In the genomic region with DNA sequence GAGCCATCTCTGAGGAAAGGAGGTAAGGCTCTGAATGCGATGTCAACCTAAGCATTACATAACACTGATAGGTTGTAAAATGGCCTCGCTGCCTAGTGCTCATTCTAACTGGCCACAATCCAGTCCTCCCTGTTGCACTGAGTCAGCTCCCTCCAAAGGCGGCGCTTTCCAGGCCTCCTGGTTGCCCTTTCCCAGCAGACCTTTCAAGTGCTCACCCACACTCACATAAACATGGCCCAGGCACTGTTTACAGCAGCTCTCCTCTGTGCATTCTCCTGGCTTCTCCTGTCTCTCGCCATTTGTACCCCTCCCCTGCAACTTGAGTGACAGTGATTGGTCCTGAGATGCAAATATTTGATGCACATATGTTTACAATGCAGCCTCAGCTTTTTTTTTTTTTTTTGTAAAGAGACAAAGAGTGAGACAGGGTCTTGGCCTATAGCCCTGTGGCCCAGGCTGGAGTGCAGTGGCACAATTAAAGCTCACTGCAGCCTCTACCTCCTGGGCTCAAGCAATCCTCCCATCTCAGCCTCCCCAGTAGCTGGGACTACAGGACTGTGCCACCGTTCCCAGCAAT, we compare ENCODE assay signal across 1 cellular context.
A peak's percentile ranks its signal among the peaks of the same experiment; 100 is the strongest.
TF ChIP-seq lines count a peak whose summit lies in the region.

No MANE protein-coding gene starts in this region.

TF ChIP-seq in HepG2, 621 proteins besides CTCF, POLR2A, EP300 and RAD21 (continued from another document and continues in another):
- no peak for TF ChIP-seq ZNF101 (CRISPR knock-in tag; IDR thresholded peaks at IDR 0.05; ENCODE audit: borderline replicate concordance, low read depth)
- TF ChIP-seq, protein P1, sequence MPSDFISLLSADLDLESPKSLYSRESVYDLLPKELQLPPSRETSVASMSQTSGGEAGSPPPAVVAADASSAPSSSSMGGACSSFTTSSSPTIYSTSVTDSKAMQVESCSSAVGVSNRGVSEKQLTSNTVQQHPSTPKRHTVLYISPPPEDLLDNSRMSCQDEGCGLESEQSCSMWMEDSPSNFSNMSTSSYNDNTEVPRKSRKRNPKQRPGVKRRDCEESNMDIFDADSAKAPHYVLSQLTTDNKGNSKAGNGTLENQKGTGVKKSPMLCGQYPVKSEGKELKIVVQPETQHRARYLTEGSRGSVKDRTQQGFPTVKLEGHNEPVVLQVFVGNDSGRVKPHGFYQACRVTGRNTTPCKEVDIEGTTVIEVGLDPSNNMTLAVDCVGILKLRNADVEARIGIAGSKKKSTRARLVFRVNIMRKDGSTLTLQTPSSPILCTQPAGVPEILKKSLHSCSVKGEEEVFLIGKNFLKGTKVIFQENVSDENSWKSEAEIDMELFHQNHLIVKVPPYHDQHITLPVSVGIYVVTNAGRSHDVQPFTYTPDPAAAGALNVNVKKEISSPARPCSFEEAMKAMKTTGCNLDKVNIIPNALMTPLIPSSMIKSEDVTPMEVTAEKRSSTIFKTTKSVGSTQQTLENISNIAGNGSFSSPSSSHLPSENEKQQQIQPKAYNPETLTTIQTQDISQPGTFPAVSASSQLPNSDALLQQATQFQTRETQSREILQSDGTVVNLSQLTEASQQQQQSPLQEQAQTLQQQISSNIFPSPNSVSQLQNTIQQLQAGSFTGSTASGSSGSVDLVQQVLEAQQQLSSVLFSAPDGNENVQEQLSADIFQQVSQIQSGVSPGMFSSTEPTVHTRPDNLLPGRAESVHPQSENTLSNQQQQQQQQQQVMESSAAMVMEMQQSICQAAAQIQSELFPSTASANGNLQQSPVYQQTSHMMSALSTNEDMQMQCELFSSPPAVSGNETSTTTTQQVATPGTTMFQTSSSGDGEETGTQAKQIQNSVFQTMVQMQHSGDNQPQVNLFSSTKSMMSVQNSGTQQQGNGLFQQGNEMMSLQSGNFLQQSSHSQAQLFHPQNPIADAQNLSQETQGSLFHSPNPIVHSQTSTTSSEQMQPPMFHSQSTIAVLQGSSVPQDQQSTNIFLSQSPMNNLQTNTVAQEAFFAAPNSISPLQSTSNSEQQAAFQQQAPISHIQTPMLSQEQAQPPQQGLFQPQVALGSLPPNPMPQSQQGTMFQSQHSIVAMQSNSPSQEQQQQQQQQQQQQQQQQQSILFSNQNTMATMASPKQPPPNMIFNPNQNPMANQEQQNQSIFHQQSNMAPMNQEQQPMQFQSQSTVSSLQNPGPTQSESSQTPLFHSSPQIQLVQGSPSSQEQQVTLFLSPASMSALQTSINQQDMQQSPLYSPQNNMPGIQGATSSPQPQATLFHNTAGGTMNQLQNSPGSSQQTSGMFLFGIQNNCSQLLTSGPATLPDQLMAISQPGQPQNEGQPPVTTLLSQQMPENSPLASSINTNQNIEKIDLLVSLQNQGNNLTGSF (CRISPR knock-in tag; IDR thresholded peaks at IDR 0.05): no peak
- TF ChIP-seq SMAD1 (CRISPR knock-in tag; IDR thresholded peaks at IDR 0.05; ENCODE audit: borderline replicate concordance, low read depth): 0 out of 2 replicates have a peak, but pooled peaks have one; percentile 47
- no peak; the same call in 1 of the 2 replicates for TF ChIP-seq ZSCAN29 (CRISPR knock-in tag; conservative IDR thresholded peaks at IDR 0.05)
- TF ChIP-seq, protein P2, sequence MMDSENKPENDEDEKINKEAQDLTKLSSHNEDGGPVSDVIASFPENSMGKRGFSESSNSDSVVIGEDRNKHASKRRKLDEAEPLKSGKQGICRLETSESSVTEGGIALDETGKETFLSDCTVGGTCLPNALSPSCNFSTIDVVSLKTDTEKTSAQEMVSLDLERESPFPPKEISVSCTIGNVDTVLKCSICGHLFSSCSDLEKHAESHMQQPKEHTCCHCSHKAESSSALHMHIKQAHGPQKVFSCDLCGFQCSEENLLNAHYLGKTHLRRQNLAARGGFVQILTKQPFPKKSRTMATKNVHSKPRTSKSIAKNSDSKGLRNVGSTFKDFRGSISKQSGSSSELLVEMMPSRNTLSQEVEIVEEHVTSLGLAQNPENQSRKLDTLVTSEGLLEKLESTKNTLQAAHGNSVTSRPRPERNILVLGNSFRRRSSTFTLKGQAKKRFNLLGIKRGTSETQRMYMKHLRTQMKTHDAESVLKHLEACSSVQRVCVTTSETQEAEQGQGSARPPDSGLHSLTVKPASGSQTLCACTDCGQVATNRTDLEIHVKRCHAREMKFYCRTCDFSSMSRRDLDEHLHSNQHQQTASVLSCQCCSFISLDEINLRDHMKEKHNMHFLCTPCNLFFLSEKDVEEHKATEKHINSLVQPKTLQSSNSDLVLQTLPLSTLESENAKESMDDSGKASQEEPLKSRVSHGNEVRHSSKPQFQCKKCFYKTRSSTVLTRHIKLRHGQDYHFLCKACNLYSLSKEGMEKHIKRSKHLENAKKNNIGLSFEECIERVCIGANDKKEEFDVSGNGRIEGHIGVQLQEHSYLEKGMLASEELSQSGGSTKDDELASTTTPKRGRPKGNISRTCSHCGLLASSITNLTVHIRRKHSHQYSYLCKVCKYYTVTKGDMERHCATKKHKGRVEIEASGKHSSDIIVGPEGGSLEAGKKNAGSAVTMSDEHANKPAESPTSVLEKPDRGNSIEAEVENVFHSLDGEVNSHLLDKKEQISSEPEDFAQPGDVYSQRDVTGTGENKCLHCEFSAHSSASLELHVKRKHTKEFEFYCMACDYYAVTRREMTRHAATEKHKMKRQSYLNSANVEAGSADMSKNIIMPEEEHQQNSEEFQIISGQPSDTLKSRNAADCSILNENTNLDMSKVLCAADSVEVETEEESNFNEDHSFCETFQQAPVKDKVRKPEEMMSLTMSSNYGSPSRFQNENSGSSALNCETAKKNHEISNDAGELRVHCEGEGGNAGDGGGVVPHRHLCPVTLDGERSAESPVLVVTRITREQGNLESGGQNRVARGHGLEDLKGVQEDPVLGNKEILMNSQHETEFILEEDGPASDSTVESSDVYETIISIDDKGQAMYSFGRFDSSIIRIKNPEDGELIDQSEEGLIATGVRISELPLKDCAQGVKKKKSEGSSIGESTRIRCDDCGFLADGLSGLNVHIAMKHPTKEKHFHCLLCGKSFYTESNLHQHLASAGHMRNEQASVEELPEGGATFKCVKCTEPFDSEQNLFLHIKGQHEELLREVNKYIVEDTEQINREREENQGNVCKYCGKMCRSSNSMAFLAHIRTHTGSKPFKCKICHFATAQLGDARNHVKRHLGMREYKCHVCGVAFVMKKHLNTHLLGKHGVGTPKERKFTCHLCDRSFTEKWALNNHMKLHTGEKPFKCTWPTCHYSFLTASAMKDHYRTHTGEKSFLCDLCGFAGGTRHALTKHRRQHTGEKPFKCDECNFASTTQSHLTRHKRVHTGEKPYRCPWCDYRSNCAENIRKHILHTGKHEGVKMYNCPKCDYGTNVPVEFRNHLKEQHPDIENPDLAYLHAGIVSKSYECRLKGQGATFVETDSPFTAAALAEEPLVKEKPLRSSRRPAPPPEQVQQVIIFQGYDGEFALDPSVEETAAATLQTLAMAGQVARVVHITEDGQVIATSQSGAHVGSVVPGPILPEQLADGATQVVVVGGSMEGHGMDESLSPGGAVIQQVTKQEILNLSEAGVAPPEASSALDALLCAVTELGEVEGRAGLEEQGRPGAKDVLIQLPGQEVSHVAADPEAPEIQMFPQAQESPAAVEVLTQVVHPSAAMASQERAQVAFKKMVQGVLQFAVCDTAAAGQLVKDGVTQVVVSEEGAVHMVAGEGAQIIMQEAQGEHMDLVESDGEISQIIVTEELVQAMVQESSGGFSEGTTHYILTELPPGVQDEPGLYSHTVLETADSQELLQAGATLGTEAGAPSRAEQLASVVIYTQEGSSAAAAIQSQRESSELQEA (CRISPR knock-in tag; IDR thresholded peaks at IDR 0.05; ENCODE audit: not compliant biosample characterization): peak; percentile 67
- TF ChIP-seq AGO1 (IDR thresholded peaks at IDR 0.05; ENCODE audit: low read depth, low read length, poor library complexity, severe bottlenecking): no peak
- no peak for TF ChIP-seq THYN1 (CRISPR knock-in tag; IDR thresholded peaks at IDR 0.05; ENCODE audit: borderline replicate concordance, low read depth)
- peak; percentile 56; the same call in 1 of the 2 replicates for TF ChIP-seq POGZ (CRISPR knock-in tag; IDR thresholded peaks at IDR 0.05)
- TF ChIP-seq YEATS2 (CRISPR knock-in tag; IDR thresholded peaks at IDR 0.05; ENCODE audit: borderline replicate concordance): peak; percentile 56; the same call in 1 of the 2 replicates
- TF ChIP-seq, protein P3, sequence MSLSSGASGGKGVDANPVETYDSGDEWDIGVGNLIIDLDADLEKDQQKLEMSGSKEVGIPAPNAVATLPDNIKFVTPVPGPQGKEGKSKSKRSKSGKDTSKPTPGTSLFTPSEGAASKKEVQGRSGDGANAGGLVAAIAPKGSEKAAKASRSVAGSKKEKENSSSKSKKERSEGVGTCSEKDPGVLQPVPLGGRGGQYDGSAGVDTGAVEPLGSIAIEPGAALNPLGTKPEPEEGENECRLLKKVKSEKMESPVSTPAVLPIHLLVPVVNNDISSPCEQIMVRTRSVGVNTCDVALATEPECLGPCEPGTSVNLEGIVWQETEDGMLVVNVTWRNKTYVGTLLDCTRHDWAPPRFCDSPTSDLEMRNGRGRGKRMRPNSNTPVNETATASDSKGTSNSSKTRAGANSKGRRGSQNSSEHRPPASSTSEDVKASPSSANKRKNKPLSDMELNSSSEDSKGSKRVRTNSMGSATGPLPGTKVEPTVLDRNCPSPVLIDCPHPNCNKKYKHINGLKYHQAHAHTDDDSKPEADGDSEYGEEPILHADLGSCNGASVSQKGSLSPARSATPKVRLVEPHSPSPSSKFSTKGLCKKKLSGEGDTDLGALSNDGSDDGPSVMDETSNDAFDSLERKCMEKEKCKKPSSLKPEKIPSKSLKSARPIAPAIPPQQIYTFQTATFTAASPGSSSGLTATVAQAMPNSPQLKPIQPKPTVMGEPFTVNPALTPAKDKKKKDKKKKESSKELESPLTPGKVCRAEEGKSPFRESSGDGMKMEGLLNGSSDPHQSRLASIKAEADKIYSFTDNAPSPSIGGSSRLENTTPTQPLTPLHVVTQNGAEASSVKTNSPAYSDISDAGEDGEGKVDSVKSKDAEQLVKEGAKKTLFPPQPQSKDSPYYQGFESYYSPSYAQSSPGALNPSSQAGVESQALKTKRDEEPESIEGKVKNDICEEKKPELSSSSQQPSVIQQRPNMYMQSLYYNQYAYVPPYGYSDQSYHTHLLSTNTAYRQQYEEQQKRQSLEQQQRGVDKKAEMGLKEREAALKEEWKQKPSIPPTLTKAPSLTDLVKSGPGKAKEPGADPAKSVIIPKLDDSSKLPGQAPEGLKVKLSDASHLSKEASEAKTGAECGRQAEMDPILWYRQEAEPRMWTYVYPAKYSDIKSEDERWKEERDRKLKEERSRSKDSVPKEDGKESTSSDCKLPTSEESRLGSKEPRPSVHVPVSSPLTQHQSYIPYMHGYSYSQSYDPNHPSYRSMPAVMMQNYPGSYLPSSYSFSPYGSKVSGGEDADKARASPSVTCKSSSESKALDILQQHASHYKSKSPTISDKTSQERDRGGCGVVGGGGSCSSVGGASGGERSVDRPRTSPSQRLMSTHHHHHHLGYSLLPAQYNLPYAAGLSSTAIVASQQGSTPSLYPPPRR (CRISPR knock-in tag; IDR thresholded peaks at IDR 0.05; ENCODE audit: borderline replicate concordance): peak; percentile 14; the same call in 1 of the 2 replicates
- TF ChIP-seq ZNF672 (CRISPR knock-in tag; IDR thresholded peaks at IDR 0.05): no peak
- 0 out of 2 replicates have a peak, but pooled peaks have one; percentile 24 for TF ChIP-seq HES4 (CRISPR knock-in tag; IDR thresholded peaks at IDR 0.05; ENCODE audit: borderline replicate concordance)
- TF ChIP-seq CHCHD3 (CRISPR knock-in tag; IDR thresholded peaks at IDR 0.05): no peak
- TF ChIP-seq, protein P4, sequence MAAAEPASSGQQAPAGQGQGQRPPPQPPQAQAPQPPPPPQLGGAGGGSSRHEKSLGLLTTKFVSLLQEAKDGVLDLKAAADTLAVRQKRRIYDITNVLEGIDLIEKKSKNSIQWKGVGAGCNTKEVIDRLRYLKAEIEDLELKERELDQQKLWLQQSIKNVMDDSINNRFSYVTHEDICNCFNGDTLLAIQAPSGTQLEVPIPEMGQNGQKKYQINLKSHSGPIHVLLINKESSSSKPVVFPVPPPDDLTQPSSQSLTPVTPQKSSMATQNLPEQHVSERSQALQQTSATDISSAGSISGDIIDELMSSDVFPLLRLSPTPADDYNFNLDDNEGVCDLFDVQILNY (CRISPR knock-in tag; conservative IDR thresholded peaks at IDR 0.05): no peak
- 0 out of 2 replicates have a peak, but pooled peaks have one; percentile 34 for TF ChIP-seq ZFP36L2 (CRISPR knock-in tag; IDR thresholded peaks at IDR 0.05)
- TF ChIP-seq ZNF264 (CRISPR knock-in tag; IDR thresholded peaks at IDR 0.05): no peak
- 0 out of 2 replicates have a peak, but pooled peaks have one; percentile 55 for TF ChIP-seq AHR (CRISPR knock-in tag; IDR thresholded peaks at IDR 0.05)
- TF ChIP-seq, protein P5, sequence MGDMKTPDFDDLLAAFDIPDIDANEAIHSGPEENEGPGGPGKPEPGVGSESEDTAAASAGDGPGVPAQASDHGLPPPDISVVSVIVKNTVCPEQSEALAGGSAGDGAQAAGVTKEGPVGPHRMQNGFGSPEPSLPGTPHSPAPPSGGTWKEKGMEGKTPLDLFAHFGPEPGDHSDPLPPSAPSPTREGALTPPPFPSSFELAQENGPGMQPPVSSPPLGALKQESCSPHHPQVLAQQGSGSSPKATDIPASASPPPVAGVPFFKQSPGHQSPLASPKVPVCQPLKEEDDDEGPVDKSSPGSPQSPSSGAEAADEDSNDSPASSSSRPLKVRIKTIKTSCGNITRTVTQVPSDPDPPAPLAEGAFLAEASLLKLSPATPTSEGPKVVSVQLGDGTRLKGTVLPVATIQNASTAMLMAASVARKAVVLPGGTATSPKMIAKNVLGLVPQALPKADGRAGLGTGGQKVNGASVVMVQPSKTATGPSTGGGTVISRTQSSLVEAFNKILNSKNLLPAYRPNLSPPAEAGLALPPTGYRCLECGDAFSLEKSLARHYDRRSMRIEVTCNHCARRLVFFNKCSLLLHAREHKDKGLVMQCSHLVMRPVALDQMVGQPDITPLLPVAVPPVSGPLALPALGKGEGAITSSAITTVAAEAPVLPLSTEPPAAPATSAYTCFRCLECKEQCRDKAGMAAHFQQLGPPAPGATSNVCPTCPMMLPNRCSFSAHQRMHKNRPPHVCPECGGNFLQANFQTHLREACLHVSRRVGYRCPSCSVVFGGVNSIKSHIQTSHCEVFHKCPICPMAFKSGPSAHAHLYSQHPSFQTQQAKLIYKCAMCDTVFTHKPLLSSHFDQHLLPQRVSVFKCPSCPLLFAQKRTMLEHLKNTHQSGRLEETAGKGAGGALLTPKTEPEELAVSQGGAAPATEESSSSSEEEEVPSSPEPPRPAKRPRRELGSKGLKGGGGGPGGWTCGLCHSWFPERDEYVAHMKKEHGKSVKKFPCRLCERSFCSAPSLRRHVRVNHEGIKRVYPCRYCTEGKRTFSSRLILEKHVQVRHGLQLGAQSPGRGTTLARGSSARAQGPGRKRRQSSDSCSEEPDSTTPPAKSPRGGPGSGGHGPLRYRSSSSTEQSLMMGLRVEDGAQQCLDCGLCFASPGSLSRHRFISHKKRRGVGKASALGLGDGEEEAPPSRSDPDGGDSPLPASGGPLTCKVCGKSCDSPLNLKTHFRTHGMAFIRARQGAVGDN (CRISPR knock-in tag; IDR thresholded peaks at IDR 0.05): peak; percentile 22; the same call in 1 of the 2 replicates
- TF ChIP-seq BCL6 (CRISPR knock-in tag; IDR thresholded peaks at IDR 0.05): peak; percentile 19; the same call in 1 of the 2 replicates
- 0 out of 2 replicates have a peak, but pooled peaks have one; percentile 78 for TF ChIP-seq PAWR (CRISPR knock-in tag; IDR thresholded peaks at IDR 0.05; ENCODE audit: borderline replicate concordance)
- TF ChIP-seq SAFB2 (CRISPR knock-in tag; IDR thresholded peaks at IDR 0.05; ENCODE audit: borderline replicate concordance, low read depth): no peak
- no peak for TF ChIP-seq ZNF549 (CRISPR knock-in tag; IDR thresholded peaks at IDR 0.05)
- peak; percentile 70; the same call in 1 of the 2 replicates for TF ChIP-seq SAP130 (CRISPR knock-in tag; IDR thresholded peaks at IDR 0.05; ENCODE audit: low read depth)
- TF ChIP-seq ZNF562 (CRISPR knock-in tag; IDR thresholded peaks at IDR 0.05; ENCODE audit: borderline replicate concordance): no peak
- TF ChIP-seq, protein P6, sequence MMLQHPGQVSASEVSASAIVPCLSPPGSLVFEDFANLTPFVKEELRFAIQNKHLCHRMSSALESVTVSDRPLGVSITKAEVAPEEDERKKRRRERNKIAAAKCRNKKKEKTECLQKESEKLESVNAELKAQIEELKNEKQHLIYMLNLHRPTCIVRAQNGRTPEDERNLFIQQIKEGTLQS (CRISPR knock-in tag; IDR thresholded peaks at IDR 0.05): 0 out of 2 replicates have a peak, but pooled peaks have one; percentile 40
- 0 out of 2 replicates have a peak, but pooled peaks have one; percentile 0 for TF ChIP-seq KLF12 (CRISPR knock-in tag; IDR thresholded peaks at IDR 0.05; ENCODE audit: borderline replicate concordance)
